Comparison of ENCODE assay signal across 8 cellular contexts in genomic region chr17:33964344-33964979, GRCh38.
DNase-seq lines count a peak whose midpoint lies in the region; ATAC-seq and TF ChIP-seq lines count a peak whose summit lies in the region.

No MANE protein-coding gene starts in this region.

- TF ChIP-seq CTCF in NB4 (IDR thresholded peaks at IDR 0.05; ENCODE audit: low read depth, low read length), result no peak
- TF ChIP-seq CTCF in RWPE1 (conservative IDR thresholded peaks at IDR 0.05; ENCODE audit: low read depth), result no peak

- H3K27ac Mint-ChIP-seq in activated naive CD4-positive, alpha-beta T cell treated with anti-CD3 and anti-CD28 coated beads, Interleukin-2, amount 50 U/mL, for 24 hours, result no peak overlapping the region
- H3K27ac Mint-ChIP-seq in immature natural killer cell, result peak overlapping the region in 2 of 6 donors; percentile 26 to 47

- peak overlapping the region; percentile 3 for H3K4me3 Mint-ChIP-seq in activated naive CD4-positive, alpha-beta T cell treated with anti-CD3 and anti-CD28 coated beads, Interleukin-2, amount 50 U/mL, for 24 hours
- H3K4me3 Mint-ChIP-seq in immature natural killer cell, result peak overlapping the region in 2 of 5 donors; percentile 4 to 26

- no peaks in the 10 kb centered on the region for H3K9me3 Mint-ChIP-seq in activated naive CD4-positive, alpha-beta T cell treated with anti-CD3 and anti-CD28 coated beads, Interleukin-2, amount 50 U/mL, for 24 hours
- H3K9me3 Mint-ChIP-seq in immature natural killer cell, result peaks cover 0 to 7% (median 2%) of the 10 kb centered on the region in 6 donors

- H3K4me1 Mint-ChIP-seq in activated naive CD4-positive, alpha-beta T cell treated with anti-CD3 and anti-CD28 coated beads, Interleukin-2, amount 50 U/mL, for 24 hours, result peaks cover 19% of the 10 kb centered on the region
- H3K4me1 Mint-ChIP-seq in immature natural killer cell, result peaks cover 31 to 33% of the 10 kb centered on the region in 2 donors

- H3K36me3 Mint-ChIP-seq in activated naive CD4-positive, alpha-beta T cell treated with anti-CD3 and anti-CD28 coated beads, Interleukin-2, amount 50 U/mL, for 24 hours, result no peaks in the 10 kb centered on the region
- H3K36me3 Mint-ChIP-seq in immature natural killer cell, result no peaks in the 10 kb centered on the region

- no peak overlapping the region for H3K27ac ChIP-seq in RWPE1

- ATAC-seq in HG02642 (IDR thresholded peaks at IDR 0.05; ENCODE audit: poor library complexity, unreplicated experiment), result peak; percentile 76

- CTCF ChIA-PET in RWPE1 (lab: Yijun Ruan, JAX), result interaction anchor here (0.6 to 0.7 kb wide), 3 partner anchors 50 to 844 kb away, joined by 3 to 4 read pairs (median 3); no protein-coding TSS in a partner anchor

- no peak overlapping the region for H3K4me3 ChIP-seq in NB4 (ENCODE audit: low read depth, low read length)

- TF ChIP-seq POLR2A in NB4 (IDR thresholded peaks at IDR 0.05; ENCODE audit: extremely low read depth, insufficient read length), result no peak

- POLR2A ChIA-PET in RWPE1 (lab: Yijun Ruan, JAX; ENCODE audit: low non-redundant PET), result no interaction called here

- no peak for DNase-seq in activated naive CD4-positive, alpha-beta T cell (lab: John Stamatoyannopoulos, UW)
- DNase-seq in NB4 (ENCODE audit: low read depth), result peak; percentile 28
- DNase-seq in immature natural killer cell, result peak; percentile 18 to 30 (median 19)
- DNase-seq in activated gamma-delta T cell (lab: John Stamatoyannopoulos, UW), result no peak
- no peak for DNase-seq in RWPE1 (ENCODE audit: low spot score)
- DNase-seq in DMS114 treated with DMSO at 0.1 percent for 48 hours (lab: John Stamatoyannopoulos, UW; ENCODE audit: unreplicated experiment), result no peak

- H3K27me3 Mint-ChIP-seq in activated naive CD4-positive, alpha-beta T cell treated with anti-CD3 and anti-CD28 coated beads, Interleukin-2, amount 50 U/mL, for 24 hours, result peaks cover 3% of the 10 kb centered on the region
- peaks cover 0 to 8% (median 0%) of the 10 kb centered on the region in 3 donors for H3K27me3 Mint-ChIP-seq in immature natural killer cell (ENCODE audit: low read depth in 3 of 3)

Comparison
In these comparisons a context has a peak if more than half of its experiments do, and no peak if none do; other contexts are left out.
1. DNase-seq: peak in NB4 (single experiment) and immature natural killer cell (3 of 3); none in activated naive CD4-positive, alpha-beta T cell (0 of 4), activated gamma-delta T cell (single experiment), RWPE1 (single experiment) and DMS114 treated with DMSO at 0.1 percent for 48 hours (single experiment).